Comparison of ENCODE assay signal across 16 cellular contexts in the genomic region with DNA sequence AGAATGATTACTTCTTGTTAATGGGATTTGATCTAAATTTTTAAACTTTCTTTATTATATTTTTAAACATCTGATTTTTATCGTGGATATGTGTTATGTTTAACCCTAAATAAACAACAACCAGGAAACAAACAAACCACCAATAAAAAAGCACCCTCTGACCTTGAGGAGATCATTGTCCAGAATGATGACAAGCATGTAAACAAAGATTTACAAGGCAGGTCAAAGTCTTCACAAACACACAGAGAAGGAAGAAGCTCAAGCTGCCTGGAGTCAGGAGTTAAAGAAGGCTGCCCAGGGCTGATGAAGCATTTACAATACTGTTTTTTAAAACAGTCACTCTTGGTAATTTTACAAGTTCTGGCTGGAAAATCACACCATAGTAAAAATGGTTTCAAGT.
"Had no signal": no experiment of that assay in that cellular context is flagged by ENCODE, and none has a peak within 500 bp of the region (broad histone marks: within the 10 kb centered on the region; RNA-seq: fewer than 3 reads in every experiment).

No MANE protein-coding gene starts in this region.

- DNase-seq: activated CD4-positive, CD25-positive, alpha-beta regulatory T cell treated with anti-CD3 and anti-CD28 coated beads, Interleukin-2, amount 50 U/mL, for 72 hours; activated naive CD4-positive, alpha-beta T cell treated with Interleukin-2 at 50 U/mL for 16 hours; activated T-cell treated with anti-CD3 and anti-CD28 coated beads for 4 hours; islet precursor cell; left ventricle myocardium superior; occipital lobe; right cardiac atrium; stimulated activated naive CD8-positive, alpha-beta T cell treated with anti-CD3 and anti-CD28 coated beads, Interleukin-15, Interleukin-2, amounts not matched to agents 100 U/mL and 50 U/mL, for 24 hours; transverse colon had no signal

- H3K9me3 Mint-ChIP-seq: T-helper 2 cell treated with Interferon-gamma antibody and Interleukin-4, amounts not matched to agents 5 μg/mL and 100 μg/mL, for 36 hours had no signal

- H3K27ac Mint-ChIP-seq: activated T-helper 17 cell treated with anti-CD3 and anti-CD28 coated beads, Interleukin-2, amount 50 U/mL, for 72 hours; nephron; T-helper 2 cell treated with Interferon-gamma antibody and Interleukin-4, amounts not matched to agents 5 μg/mL and 100 μg/mL, for 36 hours had no signal

- H3K9me3 ChIP-seq: ascending aorta, breast epithelium, prostate gland, transverse colon had no signal

- H3K4me1 ChIP-seq: ascending aorta, breast epithelium, prostate gland had no signal

- H3K4me3 ChIP-seq: ascending aorta, breast epithelium, prostate gland, smooth muscle cell, transverse colon had no signal

- H3K36me3 ChIP-seq: ascending aorta, breast epithelium, prostate gland, transverse colon had no signal

- H3K27me3 ChIP-seq: ascending aorta, breast epithelium, transverse colon had no signal

- H3K4me1 Mint-ChIP-seq: activated T-helper 17 cell treated with anti-CD3 and anti-CD28 coated beads, Interleukin-2, amount 50 U/mL, for 72 hours; nephron had no signal

- H3K27ac ChIP-seq: ascending aorta, breast epithelium, prostate gland had no signal

- H3K4me3 Mint-ChIP-seq: activated T-helper 17 cell treated with anti-CD3 and anti-CD28 coated beads, Interleukin-2, amount 50 U/mL, for 72 hours; nephron; T-helper 2 cell treated with Interferon-gamma antibody and Interleukin-4, amounts not matched to agents 5 μg/mL and 100 μg/mL, for 36 hours had no signal

- ATAC-seq: activated T-helper 17 cell treated with anti-CD3 and anti-CD28 coated beads, Interleukin-2, amount 50 U/mL, for 72 hours; left ventricle myocardium superior; right cardiac atrium; stimulated activated naive CD8-positive, alpha-beta T cell treated with anti-CD3 and anti-CD28 coated beads, Interleukin-15, Interleukin-2, amounts not matched to agents 100 U/mL and 50 U/mL, for 24 hours had no signal
